Comparison of ENCODE assay signal across 27 cellular contexts in genomic region chr12:16920451-16920850, GRCh38.
"Had no signal": no experiment of that assay in that cellular context is flagged by ENCODE, and none has a peak within 500 bp of the region (broad histone marks: within the 10 kb centered on the region; RNA-seq: fewer than 3 reads in every experiment).

No MANE protein-coding gene starts in this region.

- H3K9me3 ChIP-seq: pancreas, prostate gland, uterus had no signal

- H3K4me3 Mint-ChIP-seq: activated B cell treated with CpG ODN at 0.5 μM for 24 hours; activated CD8-positive, alpha-beta T cell treated with anti-CD3 and anti-CD28 coated beads for 36 hours; activated T-cell treated with anti-CD3 and anti-CD28 coated beads, Interleukin-2, amount 50 U/mL, for 4 hours; activated T-helper 17 cell treated with anti-CD3 and anti-CD28 coated beads, Interleukin-2, amount 50 U/mL, for 72 hours; endodermal cell; naive thymus-derived CD4-positive, alpha-beta T cell; neural crest cell; stimulated activated effector memory CD8-positive, alpha-beta T cell treated with anti-CD3 and anti-CD28 coated beads, Interleukin-12 subunit alpha, Interleukin-12 subunit beta, amount 100 ng/mL, for 72 hours; stimulated activated naive CD8-positive, alpha-beta T cell treated with anti-CD3 and anti-CD28 coated beads, Interleukin-15, Interleukin-2, amounts not matched to agents 100 ng/mL and 50 ng/mL, for 24 hours; type B pancreatic cell had no signal

- H3K27me3 ChIP-seq: breast epithelium, esophagus muscularis mucosa, foreskin keratinocyte, heart left ventricle, pancreas, sigmoid colon, uterus had no signal

- H3K4me1 Mint-ChIP-seq: activated B cell treated with CpG ODN at 0.5 μM for 24 hours; activated T-helper 17 cell treated with anti-CD3 and anti-CD28 coated beads, Interleukin-2, amount 50 U/mL, for 72 hours; endodermal cell; naive thymus-derived CD4-positive, alpha-beta T cell; neural crest cell; stimulated activated effector memory CD8-positive, alpha-beta T cell treated with anti-CD3 and anti-CD28 coated beads, Interleukin-12 subunit alpha, Interleukin-12 subunit beta, amount 100 ng/mL, for 72 hours had no signal

- H3K4me1 ChIP-seq: breast epithelium, esophagus muscularis mucosa, foreskin keratinocyte, heart left ventricle, pancreas, prostate gland, sigmoid colon, uterus had no signal

- H3K27ac ChIP-seq: breast epithelium, esophagus muscularis mucosa, foreskin keratinocyte, heart left ventricle, pancreas, prostate gland, sigmoid colon, uterus had no signal

- H3K27ac Mint-ChIP-seq: activated B cell treated with CpG ODN at 0.5 μM for 24 hours; activated CD8-positive, alpha-beta T cell treated with anti-CD3 and anti-CD28 coated beads for 36 hours; activated naive CD4-positive, alpha-beta T cell treated with anti-CD3 and anti-CD28 coated beads, Interleukin-2, amount 50 U/mL, for 72 hours; activated T-helper 17 cell treated with anti-CD3 and anti-CD28 coated beads, Interleukin-2, amount 50 U/mL, for 72 hours; endodermal cell; naive thymus-derived CD4-positive, alpha-beta T cell; stimulated activated effector memory CD8-positive, alpha-beta T cell treated with anti-CD3 and anti-CD28 coated beads, Interleukin-12 subunit alpha, Interleukin-12 subunit beta, amount 100 ng/mL, for 72 hours; stimulated activated naive CD8-positive, alpha-beta T cell treated with anti-CD3 and anti-CD28 coated beads, Interleukin-15, Interleukin-2, amounts not matched to agents 100 ng/mL and 50 ng/mL, for 24 hours; type B pancreatic cell had no signal

- H3K9me3 Mint-ChIP-seq: type B pancreatic cell had no signal

- DNase-seq: activated B cell treated with CpG ODN at 0.5 μM for 24 hours; activated CD4-positive, alpha-beta T cell treated with anti-CD3 and anti-CD28 coated beads, Interleukin-2, amount 50 U/mL, for 1 hour; activated CD8-positive, alpha-beta T cell treated with anti-CD3 and anti-CD28 coated beads for 36 hours; activated T-cell treated with anti-CD3 and anti-CD28 coated beads, Interleukin-2, amount 50 U/mL, for 4 hours; central memory CD4-positive, alpha-beta T cell; endodermal cell; foreskin keratinocyte; heart left ventricle; hypothalamus; midbrain; naive thymus-derived CD4-positive, alpha-beta T cell; nucleus accumbens; pancreas; retina; sigmoid colon; small intestine; stimulated activated CD4-positive, alpha-beta T cell treated with anti-CD3 and anti-CD28 coated beads, Interleukin-4, amount 100 ng/mL, for 24 hours; uterus had no signal

- H3K36me3 Mint-ChIP-seq: naive thymus-derived CD4-positive, alpha-beta T cell; stimulated activated effector memory CD8-positive, alpha-beta T cell treated with anti-CD3 and anti-CD28 coated beads, Interleukin-12 subunit alpha, Interleukin-12 subunit beta, amount 100 ng/mL, for 72 hours had no signal

- H3K4me3 ChIP-seq: breast epithelium, esophagus muscularis mucosa, heart left ventricle, pancreas, prostate gland, sigmoid colon, uterus had no signal

- ATAC-seq: activated CD8-positive, alpha-beta T cell treated with anti-CD3 and anti-CD28 coated beads for 36 hours; activated naive CD4-positive, alpha-beta T cell treated with anti-CD3 and anti-CD28 coated beads, Interleukin-2, amount 50 U/mL, for 72 hours; activated T-cell treated with anti-CD3 and anti-CD28 coated beads, Interleukin-2, amount 50 U/mL, for 4 hours; activated T-helper 17 cell treated with anti-CD3 and anti-CD28 coated beads, Interleukin-2, amount 50 U/mL, for 72 hours; foreskin keratinocyte; heart left ventricle; naive thymus-derived CD4-positive, alpha-beta T cell; pancreas; stimulated activated effector memory CD8-positive, alpha-beta T cell treated with anti-CD3 and anti-CD28 coated beads, Interleukin-12 subunit alpha, Interleukin-12 subunit beta, amount 100 ng/mL, for 72 hours had no signal

- H3K36me3 ChIP-seq: breast epithelium, esophagus muscularis mucosa, heart left ventricle, pancreas, prostate gland, sigmoid colon, uterus had no signal

- H3K27me3 Mint-ChIP-seq: activated B cell treated with CpG ODN at 0.5 μM for 24 hours; activated CD8-positive, alpha-beta T cell treated with anti-CD3 and anti-CD28 coated beads for 36 hours; activated T-helper 17 cell treated with anti-CD3 and anti-CD28 coated beads, Interleukin-2, amount 50 U/mL, for 72 hours; naive thymus-derived CD4-positive, alpha-beta T cell; stimulated activated naive CD8-positive, alpha-beta T cell treated with anti-CD3 and anti-CD28 coated beads, Interleukin-15, Interleukin-2, amounts not matched to agents 100 ng/mL and 50 ng/mL, for 24 hours; type B pancreatic cell had no signal
